9 cellular contexts compared by ENCODE assay signal in genomic region chr13:114131581-114132418, GRCh38. TPM values are rescaled to one million over a fixed set of nuclear protein-coding genes. Genes with fewer than 3 reads are reported as not detected.
DNase-seq lines count a peak whose midpoint lies in the region; ATAC-seq, FAIRE-seq and TF ChIP-seq lines count a peak whose summit lies in the region.
"Had no signal": no experiment of that assay in that cellular context is flagged by ENCODE, and none has a peak within 500 bp of the region (broad histone marks: within the 10 kb centered on the region; RNA-seq: fewer than 3 reads in every experiment).

No MANE protein-coding gene starts in this region.

- peaks cover 61% of the 10 kb centered on the region for H3K4me1 Mint-ChIP-seq in activated T-cell treated with anti-CD3 and anti-CD28 coated beads, Interleukin-2, amount 50 U/mL, for 4 hours (ENCODE audit: low read depth)

- no peaks in the 10 kb centered on the region for H3K9me3 ChIP-seq in gastroesophageal sphincter
- H3K9me3 ChIP-seq in pancreas, result no peaks in the 10 kb centered on the region

- H3K27me3 Mint-ChIP-seq in activated T-cell treated with anti-CD3 and anti-CD28 coated beads, Interleukin-2, amount 50 U/mL, for 4 hours (ENCODE audit: low read depth), result no peaks in the 10 kb centered on the region

- TF ChIP-seq POLR2A in gastroesophageal sphincter (IDR thresholded peaks at IDR 0.05), result no peak

- ATAC-seq in GM19324 (IDR thresholded peaks at IDR 0.05; ENCODE audit: low FRiP score, unreplicated experiment) (peak; percentile 16), gastroesophageal sphincter (peak; percentile 24), pancreas (peak; percentile 26 to 56 (median 34))
- peak; percentile 8 to 11 for ATAC-seq in activated T-cell treated with anti-CD3 and anti-CD28 coated beads, Interleukin-2, amount 50 U/mL, for 4 hours

- FAIRE-seq in HTR-8/SVneo (lab: Jason Lieb, UNC) (peak; percentile 44), pancreas (lab: Jason Lieb, UNC) (no peak)

- intact Hi-C loops in pancreas (cut with DNase I), result no loop called here

- 0% methylated on average over 1 of the region's 95 CpGs; no CpG with 5 or more reads in 1 of the 2 donors for WGBS in gastroesophageal sphincter (ENCODE audit: low coverage in 1 of 2), 2 donors
- WGBS in pancreas, 2 donors, result 2% methylated on average over 70 to 95 of the region's 95 CpGs

- H3K4me3 ChIP-seq in AG10803 (ENCODE audit: low read length) (peak overlapping the region; percentile 91), gastroesophageal sphincter (peak overlapping the region; percentile 76 to 95), pancreas (peak overlapping the region; percentile 61 to 88 (median 76))

- H3K4me1 ChIP-seq in gastroesophageal sphincter (peaks cover 0 to 47% (median 38%) of the 10 kb centered on the region in 3 donors), pancreas (peaks cover 0 to 11% (median 3%) of the 10 kb centered on the region in 3 donors)

- TF ChIP-seq EP300 in gastroesophageal sphincter (IDR thresholded peaks at IDR 0.05), result no peak

- TF ChIP-seq CTCF in AG10803 (conservative IDR thresholded peaks at IDR 0.05; ENCODE audit: low read length) (no peak), gastroesophageal sphincter (IDR thresholded peaks at IDR 0.05) (no peak), pancreas (IDR thresholded peaks at IDR 0.05) (no peak)

- no peaks in the 10 kb centered on the region for H3K36me3 ChIP-seq in gastroesophageal sphincter
- no peaks in the 10 kb centered on the region for H3K36me3 ChIP-seq in pancreas

- H3K27me3 ChIP-seq in gastroesophageal sphincter (no peaks in the 10 kb centered on the region), pancreas (no peaks in the 10 kb centered on the region)

- H3K36me3 Mint-ChIP-seq in activated T-cell treated with anti-CD3 and anti-CD28 coated beads, Interleukin-2, amount 50 U/mL, for 4 hours (ENCODE audit: insufficient read depth), result peaks cover 7% of the 10 kb centered on the region

- H3K9me3 Mint-ChIP-seq in activated T-cell treated with anti-CD3 and anti-CD28 coated beads, Interleukin-2, amount 50 U/mL, for 4 hours, result no peaks in the 10 kb centered on the region

- DNase-seq in AG10803 (ENCODE audit: low read depth) (peak; percentile 36), HTR-8/SVneo (ENCODE audit: insufficient read length, low spot score) (no peak), pancreas (peak in 3 of 6 donors; percentile 30 to 86 (median 75)), A172 (ENCODE audit: low spot score) (no peak), DMS79 treated with DMSO at 0.1 percent for 48 hours (lab: John Stamatoyannopoulos, UW) (no peak)
- DNase-seq in activated T-cell treated with anti-CD3 and anti-CD28 coated beads, Interleukin-2, amount 50 U/mL, for 4 hours, result peak; percentile 35

- peak overlapping the region; percentile 99 for H3K4me3 Mint-ChIP-seq in activated T-cell treated with anti-CD3 and anti-CD28 coated beads, Interleukin-2, amount 50 U/mL, for 4 hours

- H3K27ac ChIP-seq in gastroesophageal sphincter (peak overlapping the region; percentile 41 to 89 (median 85)), pancreas (peak overlapping the region in 2 of 4 donors; percentile 42 to 54)

RNA-seq across cellular contexts. Expression of gene RASA3, which starts 0.6 kb away (rescaled TPM):
- 10 to 100 TPM; 23.7 to 28.7 (median 26.6) TPM for total RNA-seq in activated T-cell treated with anti-CD3 and anti-CD28 coated beads, Interleukin-2, amount 50 U/mL, for 4 hours
- total RNA-seq in gastroesophageal sphincter (10 to 100 TPM; 25.0 to 43.1 (median 30.2) TPM), pancreas (10 to 100 TPM in 3 of 6 donors, 1 to 10 TPM in 3; 7.1 to 11.2 (median 10.1) TPM)
- 1 to 10 TPM; 5.7 to 6.5 TPM for polyA plus RNA-seq in pancreas
- total RNA-seq in A172 (2014; rRNA removed; shearing (Covaris generic)), result 17.8 and 21.4 TPM in 2 replicates

RNA-seq across cellular contexts. Expression of gene CFAP97D2, which starts 47.3 kb away (rescaled TPM):
- total RNA-seq in activated T-cell treated with anti-CD3 and anti-CD28 coated beads, Interleukin-2, amount 50 U/mL, for 4 hours, result not detected
- total RNA-seq in gastroesophageal sphincter (not detected), pancreas (1 to 10 TPM in 5 of 6 donors, under 1 TPM in 1; 0.75 to 5.8 (median 3.3) TPM)
- 1 to 10 TPM; 1.2 to 3.0 TPM for polyA plus RNA-seq in pancreas
- not detected in 2 replicates for total RNA-seq in A172 (2014; rRNA removed; shearing (Covaris generic))
- total RNA-seq: pulmonary artery endothelial cell had no signal

Comparison
In these comparisons a context has a peak if more than half of its experiments do, and no peak if none do; other contexts are left out.
1. DNase-seq: peak in AG10803 (single experiment) and activated T-cell treated with anti-CD3 and anti-CD28 coated beads, Interleukin-2, amount 50 U/mL, for 4 hours (single experiment); none in HTR-8/SVneo (single experiment), A172 (single experiment) and DMS79 treated with DMSO at 0.1 percent for 48 hours (single experiment).
2. Peak in every context shown above with its lines, with median percentiles within 50 percentile points of each other: H3K4me3 ChIP-seq and ATAC-seq.